Comparison of ENCODE assay signal across 8 cellular contexts in the genomic region with DNA sequence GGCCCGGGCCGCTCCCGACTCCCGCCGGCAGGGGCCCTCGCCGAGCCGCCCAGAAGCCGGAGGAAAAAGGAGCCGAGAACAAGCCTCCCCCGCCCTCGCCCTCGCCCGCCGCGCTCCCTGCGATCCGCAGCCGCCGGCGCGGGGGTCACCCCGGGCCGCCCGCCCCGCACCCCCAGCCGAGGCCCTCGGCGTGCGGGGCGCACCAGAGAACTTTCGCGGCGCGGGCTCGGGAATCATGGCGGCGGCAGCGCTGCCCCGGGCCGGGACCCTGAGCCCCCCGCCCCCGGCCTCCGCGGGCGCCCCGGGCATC. TPM values are rescaled to one million over a fixed set of nuclear protein-coding genes. Genes with fewer than 3 reads are reported as not detected.
DNase-seq lines count a peak whose midpoint lies in the region; ATAC-seq lines count a peak whose summit lies in the region.

No MANE protein-coding gene starts in this region.

- POLR2A ChIA-PET in activated CD8-positive, alpha-beta T cell treated with anti-CD3 and anti-CD28 coated beads, Interleukin-2, amount 10 ng/mL, durations not matched to agents 7 days and 5 days (lab: Charles Lee) = no interaction called here

- peak; percentile 60 for ATAC-seq in HG02973 (IDR thresholded peaks at IDR 0.05; ENCODE audit: unreplicated experiment)
- ATAC-seq in activated CD8-positive, alpha-beta T cell treated with anti-CD3 and anti-CD28 coated beads, Interleukin-2, amount 10 ng/mL, durations not matched to agents 7 days and 5 days = peak; percentile 78
- peak; percentile 84 for ATAC-seq in effector memory CD8-positive, alpha-beta T cell (replicated peaks)

- no peaks in the 10 kb centered on the region for H3K9me3 ChIP-seq in mesodermal cell (ENCODE audit: control insufficient read depth, low read length)

- peaks cover 29% of the 10 kb centered on the region for H3K36me3 ChIP-seq in mesodermal cell (ENCODE audit: control insufficient read depth, insufficient read depth, low read length)

- H3K27me3 Mint-ChIP-seq in activated CD8-positive, alpha-beta T cell treated with anti-CD3 and anti-CD28 coated beads, Interleukin-2, amount 10 ng/mL, durations not matched to agents 7 days and 5 days (ENCODE audit: low read depth) = no peaks in the 10 kb centered on the region
- no peaks in the 10 kb centered on the region for H3K27me3 Mint-ChIP-seq in effector memory CD8-positive, alpha-beta T cell

- H3K4me3 ChIP-seq in mesodermal cell (ENCODE audit: extremely low read depth, insufficient read depth, low read length, poor library complexity, severe bottlenecking) = peak overlapping the region; percentile 23

- H3K36me3 Mint-ChIP-seq in activated CD8-positive, alpha-beta T cell treated with anti-CD3 and anti-CD28 coated beads, Interleukin-2, amount 10 ng/mL, durations not matched to agents 7 days and 5 days (ENCODE audit: low read depth) = no peaks in the 10 kb centered on the region
- H3K36me3 Mint-ChIP-seq in effector memory CD8-positive, alpha-beta T cell (ENCODE audit: insufficient read depth) = peaks cover 7% of the 10 kb centered on the region

- WGBS in mesodermal cell (ENCODE audit: insufficient coverage in 2 of 2), 2 experiments = 0 to 1% methylated on average over 28 to 35 of the region's 47 CpGs

- peaks cover 32% of the 10 kb centered on the region for H3K4me1 Mint-ChIP-seq in activated CD8-positive, alpha-beta T cell treated with anti-CD3 and anti-CD28 coated beads, Interleukin-2, amount 10 ng/mL, durations not matched to agents 7 days and 5 days (ENCODE audit: low read depth)
- peaks cover 4 to 16% of the 10 kb centered on the region in 2 donors for H3K4me1 Mint-ChIP-seq in effector memory CD8-positive, alpha-beta T cell (ENCODE audit: low read depth in 2 of 2)

- H3K4me1 ChIP-seq in mesodermal cell (ENCODE audit: control insufficient read depth, insufficient read depth, low read length, poor library complexity, severe bottlenecking) = peaks cover 17% of the 10 kb centered on the region

- DNase-seq in NK-92 treated with Interleukin-12 subunit alpha and Interleukin-12 subunit beta, amount 100 ng/mL, for 24 hours (lab: John Stamatoyannopoulos, UW) = peak; percentile 28
- DNase-seq in NK-92 (lab: John Stamatoyannopoulos, UW; ENCODE audit: unreplicated experiment) = no peak
- DNase-seq in NCI-H510A treated with DMSO at 0.1 percent for 48 hours (lab: John Stamatoyannopoulos, UW) = peak; percentile 57
- peak; percentile 82 for DNase-seq in activated CD8-positive, alpha-beta T cell treated with anti-CD3 and anti-CD28 coated beads, Interleukin-2, amount 10 ng/mL, durations not matched to agents 7 days and 5 days
- peak; percentile 68 to 69 (median 68) for DNase-seq in effector memory CD8-positive, alpha-beta T cell
- peak; percentile 46 to 62 for DNase-seq in stimulated activated CD8-positive, alpha-beta memory T cell treated with anti-CD3 and anti-CD28 coated beads, Interleukin-2, amount 100 ng/mL, for 1 hour (ENCODE audit: low read depth in 2 of 2)

- H3K27ac ChIP-seq in mesodermal cell (ENCODE audit: low read depth, low read length, severe bottlenecking) = peak overlapping the region; percentile 69

- no peak overlapping the region for H3K4me3 Mint-ChIP-seq in activated CD8-positive, alpha-beta T cell treated with anti-CD3 and anti-CD28 coated beads, Interleukin-2, amount 10 ng/mL, durations not matched to agents 7 days and 5 days
- no peak overlapping the region for H3K4me3 Mint-ChIP-seq in effector memory CD8-positive, alpha-beta T cell

- H3K9me3 Mint-ChIP-seq in activated CD8-positive, alpha-beta T cell treated with anti-CD3 and anti-CD28 coated beads, Interleukin-2, amount 10 ng/mL, durations not matched to agents 7 days and 5 days (ENCODE audit: insufficient read depth) = no peaks in the 10 kb centered on the region
- H3K9me3 Mint-ChIP-seq in effector memory CD8-positive, alpha-beta T cell = no peaks in the 10 kb centered on the region

- CTCF ChIA-PET in activated CD8-positive, alpha-beta T cell treated with anti-CD3 and anti-CD28 coated beads, Interleukin-2, amount 10 ng/mL, durations not matched to agents 7 days and 5 days (lab: Charles Lee) = no interaction called here

- H3K27ac Mint-ChIP-seq in activated CD8-positive, alpha-beta T cell treated with anti-CD3 and anti-CD28 coated beads, Interleukin-2, amount 10 ng/mL, durations not matched to agents 7 days and 5 days = no peak overlapping the region
- H3K27ac Mint-ChIP-seq in effector memory CD8-positive, alpha-beta T cell = no peak overlapping the region

RNA-seq across cellular contexts. Expression of a gene that starts 0.5 kb away (rescaled TPM):
- total RNA-seq in activated CD8-positive, alpha-beta T cell treated with anti-CD3 and anti-CD28 coated beads, Interleukin-2, amount 10 ng/mL, durations not matched to agents 7 days and 5 days = 10 to 100 TPM; 58.3 to 58.4 TPM
- 227 TPM for polyA plus RNA-seq in mesodermal cell (2013, experiment 1 of 2)
- polyA plus RNA-seq in mesodermal cell (2013, experiment 2 of 2) = 235 TPM

RNA-seq across cellular contexts. Expression of a gene that starts 37.9 kb away (rescaled TPM):
- 10 to 100 TPM; 28.2 to 30.0 TPM for total RNA-seq in activated CD8-positive, alpha-beta T cell treated with anti-CD3 and anti-CD28 coated beads, Interleukin-2, amount 10 ng/mL, durations not matched to agents 7 days and 5 days
- polyA plus RNA-seq in mesodermal cell (2013, experiment 1 of 2) = 14.2 TPM
- 13.9 TPM for polyA plus RNA-seq in mesodermal cell (2013, experiment 2 of 2)

RNA-seq across cellular contexts. Expression of a gene that starts 38.2 kb away (rescaled TPM):
- total RNA-seq in activated CD8-positive, alpha-beta T cell treated with anti-CD3 and anti-CD28 coated beads, Interleukin-2, amount 10 ng/mL, durations not matched to agents 7 days and 5 days = 100 to 1,000 TPM; 148 to 149 TPM
- 38.3 TPM for polyA plus RNA-seq in mesodermal cell (2013, experiment 1 of 2)
- polyA plus RNA-seq in mesodermal cell (2013, experiment 2 of 2) = 44.8 TPM
